ENCODE assay signal across 12 cellular contexts in the genomic region with DNA sequence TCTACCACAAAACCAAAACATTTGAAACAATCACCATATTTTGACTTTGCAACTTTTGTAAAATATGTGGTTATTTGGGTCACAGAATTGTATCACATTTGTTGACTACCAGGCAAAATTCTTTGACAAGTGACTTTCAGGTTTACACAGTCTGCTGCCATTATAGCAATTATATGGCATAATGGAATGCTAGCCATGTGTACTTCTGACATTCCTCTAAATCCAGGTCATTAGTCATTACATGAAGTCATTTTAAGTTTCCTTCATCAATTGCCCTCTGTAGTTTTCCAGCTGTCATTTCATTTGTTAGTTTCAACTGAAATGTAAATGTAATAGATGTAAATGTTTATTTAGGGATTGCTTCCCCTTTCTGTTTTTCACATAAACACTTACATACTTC.
DNase-seq lines count a peak whose midpoint lies in the region; FAIRE-seq and TF ChIP-seq lines count a peak whose summit lies in the region.
"Had no signal": no experiment of that assay in that cellular context is flagged by ENCODE, and none has a peak within 500 bp of the region (broad histone marks: within the 10 kb centered on the region; RNA-seq: fewer than 3 reads in every experiment).

No MANE protein-coding gene starts in this region.

- BruUV-seq in mammary epithelial cell (replicated peaks; lab: Mats Ljungman, UMichigan) = no TSS peak

- H3K4me2 ChIP-seq in mammary epithelial cell (ENCODE audit: insufficient read depth, low read depth, low read length) (no peak overlapping the region), SK-N-SH (no peak overlapping the region)

- in situ Hi-C loops in mammary epithelial cell (cut with MboI; ENCODE audit: low sequenced_read_pairs in 2 of 2) = no loop called here

- CTCF ChIA-PET in mammary epithelial cell (lab: Charles Lee; ENCODE audit: low non-redundant PET) = no interaction called here
- CTCF ChIA-PET in SK-N-SH (lab: Yijun Ruan, JAX) = interaction anchor here (1.1 kb wide), 1 partner anchor 10 kb away, joined by 3 read pairs; no protein-coding TSS in a partner anchor

- TF ChIP-seq RAD21 in SK-N-SH (IDR thresholded peaks at IDR 0.05; ENCODE audit: low read length) = no peak

- H3K27ac ChIP-seq in mammary epithelial cell (ENCODE audit: insufficient read depth, low read depth, low read length) = no peak overlapping the region
- H3K27ac ChIP-seq in breast epithelium = no peak overlapping the region
- no peak overlapping the region for H3K27ac ChIP-seq in SK-N-SH (ENCODE audit: low read depth in 2 of 2, low read length in 1 of 2)

- no peak overlapping the region for H3K4me3 ChIP-seq in mammary epithelial cell (replicated peaks in 1 of 3; ENCODE audit: insufficient read depth in 1 of 3, low read depth in 2 of 3, low read length in 3 of 3)
- no peak overlapping the region for H3K4me3 ChIP-seq in breast epithelium
- H3K4me3 ChIP-seq in SK-N-SH (ENCODE audit: low read depth in 2 of 2, low read length in 1 of 2) = no peak overlapping the region
- H3K4me3 ChIP-seq in foreskin fibroblast (ENCODE audit: low read depth in 1 of 2, low read length in 2 of 2) = no peak overlapping the region

- DNase-seq in mammary epithelial cell (peak; percentile 8), breast epithelium (ENCODE audit: low spot score in 2 of 2) (no peak), SK-N-SH (no peak), foreskin fibroblast (peak; percentile 20 to 45), urothelium cell line (ENCODE audit: low spot score) (peak; percentile 34), Ammon's horn (ENCODE audit: low spot score) (no peak), C1 segment of cervical spinal cord (lab: John Stamatoyannopoulos, UW) (no peak), NCI-H345 treated with DMSO at 0.1 percent for 48 hours (lab: John Stamatoyannopoulos, UW; ENCODE audit: unreplicated experiment) (no peak)
- DNase-seq: activated B cell treated with CpG ODN at 0.5 μM for 24 hours, H7, NCI-H146, NCI-H82 had no signal

- dilution Hi-C loops in mammary epithelial cell (cut with HindIII; ENCODE audit: low sequenced_read_pairs) = no loop called here

- H2AFZ ChIP-seq in mammary epithelial cell (ENCODE audit: low read depth, low read length) (no peak overlapping the region), SK-N-SH (ENCODE audit: low read depth) (no peak overlapping the region)

- no peaks in the 10 kb centered on the region for H4K20me1 ChIP-seq in mammary epithelial cell (ENCODE audit: insufficient read depth, low read length)
- H4K20me1 ChIP-seq in SK-N-SH (ENCODE audit: insufficient read depth) = no peaks in the 10 kb centered on the region

- TF ChIP-seq CTCF in mammary epithelial cell (conservative IDR thresholded peaks at IDR 0.05 in 1 of 2, IDR thresholded peaks at IDR 0.05 in 1 of 2; ENCODE audit: extremely low read depth in 1 of 2, insufficient read depth in 1 of 2, low read depth in 1 of 2, low read length in 2 of 2) (no peak), breast epithelium (IDR thresholded peaks at IDR 0.05) (no peak), SK-N-SH (IDR thresholded peaks at IDR 0.05) (no peak), foreskin fibroblast (IDR thresholded peaks at IDR 0.05; ENCODE audit: low read depth, low read length) (no peak)

- H3K9me3 ChIP-seq in mammary epithelial cell (replicated peaks; ENCODE audit: insufficient read depth, low read length) (no peaks in the 10 kb centered on the region), breast epithelium (no peaks in the 10 kb centered on the region), SK-N-SH (no peaks in the 10 kb centered on the region)

- TF ChIP-seq POLR2A in breast epithelium (IDR thresholded peaks at IDR 0.05) = no peak

- FAIRE-seq in urothelium cell line (lab: Jason Lieb, UNC) = no peak

- POLR2A ChIA-PET in SK-N-SH (lab: Yijun Ruan, JAX) = no interaction called here

- no peaks in the 10 kb centered on the region for H3F3A ChIP-seq in SK-N-SH (replicated peaks; ENCODE audit: insufficient read depth)

- no peaks in the 10 kb centered on the region for H3K79me2 ChIP-seq in mammary epithelial cell (ENCODE audit: insufficient read depth, low read length)
- no peaks in the 10 kb centered on the region for H3K79me2 ChIP-seq in SK-N-SH (ENCODE audit: insufficient read depth)

- no peak overlapping the region for H3K9ac ChIP-seq in mammary epithelial cell (ENCODE audit: insufficient read depth, low read length)
- H3K9ac ChIP-seq in SK-N-SH = no peak overlapping the region

- H3K27me3 ChIP-seq in mammary epithelial cell (ENCODE audit: insufficient read depth, low read length) (no peaks in the 10 kb centered on the region), breast epithelium (no peaks in the 10 kb centered on the region), SK-N-SH (ENCODE audit: insufficient read depth) (no peaks in the 10 kb centered on the region)

- no peaks in the 10 kb centered on the region for H3K9me2 ChIP-seq in SK-N-SH

- peak in 1 of 2 experiments; percentile 49; a peak in 1 of 4 replicates for TF ChIP-seq EP300 in SK-N-SH (IDR thresholded peaks at IDR 0.05; ENCODE audit: borderline replicate concordance in 1 of 2, low read depth in 1 of 2, low read length in 1 of 2)

- peaks cover 4% of the 10 kb centered on the region for H3K4me1 ChIP-seq in mammary epithelial cell (ENCODE audit: insufficient read depth, low read length)
- H3K4me1 ChIP-seq in breast epithelium = no peaks in the 10 kb centered on the region
- peaks cover 0 to 2% of the 10 kb centered on the region in 2 experiments; a peak in 1 of 4 replicates for H3K4me1 ChIP-seq in SK-N-SH (ENCODE audit: control insufficient read depth in 1 of 2, insufficient read depth in 2 of 2, low read depth in 1 of 2, low read length in 1 of 2)

- H3K36me3 ChIP-seq in mammary epithelial cell (ENCODE audit: insufficient read depth, low read length) (no peaks in the 10 kb centered on the region), breast epithelium (no peaks in the 10 kb centered on the region), SK-N-SH (replicated peaks in 1 of 2; ENCODE audit: control insufficient read depth in 1 of 2, insufficient read depth in 2 of 2, low read length in 1 of 2) (no peaks in the 10 kb centered on the region)

- intact Hi-C loops in mammary epithelial cell (cut with micrococcal nuclease) = no loop called here
- intact Hi-C loops in breast epithelium (cut with DNase I; ENCODE audit: low total_unique reads) = no loop called here

TF ChIP-seq in SK-N-SH, 30 proteins besides CTCF, POLR2A, EP300 and RAD21:
- TF ChIP-seq USF1 (IDR thresholded peaks at IDR 0.05; ENCODE audit: borderline replicate concordance, low read depth) (no peak), MEF2A (IDR thresholded peaks at IDR 0.05; ENCODE audit: borderline replicate concordance, low read depth) (no peak), FOSL2 (IDR thresholded peaks at IDR 0.05; ENCODE audit: borderline replicate concordance, low read depth) (peak; percentile 58; the same call in 1 of the 2 replicates), RFX5 (IDR thresholded peaks at IDR 0.05; ENCODE audit: low read length) (no peak), IRF3 (IDR thresholded peaks at IDR 0.05; ENCODE audit: low read depth, low read length) (no peak), GABPA (IDR thresholded peaks at IDR 0.05; ENCODE audit: low read depth) (no peak), POLR2AphosphoS5 (IDR thresholded peaks at IDR 0.05; ENCODE audit: low read depth, low read length) (no peak), JUND (IDR thresholded peaks at IDR 0.05) (peak; percentile 42; the same call in 1 of the 2 replicates), TEAD4 (IDR thresholded peaks at IDR 0.05; ENCODE audit: borderline replicate concordance, insufficient read depth) (peak; percentile 66; the same call in 1 of the 2 replicates), CHD2 (IDR thresholded peaks at IDR 0.05; ENCODE audit: low read length, partially characterized antibody) (no peak), TCF12 (IDR thresholded peaks at IDR 0.05) (peak; percentile 76), SIN3A (IDR thresholded peaks at IDR 0.05; ENCODE audit: borderline replicate concordance, low read depth, low read length) (no peak), FOXM1 (IDR thresholded peaks at IDR 0.05; ENCODE audit: low read depth) (no peak)
- TF ChIP-seq, protein P1, sequence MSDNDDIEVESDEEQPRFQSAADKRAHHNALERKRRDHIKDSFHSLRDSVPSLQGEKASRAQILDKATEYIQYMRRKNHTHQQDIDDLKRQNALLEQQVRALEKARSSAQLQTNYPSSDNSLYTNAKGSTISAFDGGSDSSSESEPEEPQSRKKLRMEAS (IDR thresholded peaks at IDR 0.05; ENCODE audit: low read depth) = peak; percentile 61; the same call in 1 of the 2 replicates
- TF ChIP-seq, protein P2, sequence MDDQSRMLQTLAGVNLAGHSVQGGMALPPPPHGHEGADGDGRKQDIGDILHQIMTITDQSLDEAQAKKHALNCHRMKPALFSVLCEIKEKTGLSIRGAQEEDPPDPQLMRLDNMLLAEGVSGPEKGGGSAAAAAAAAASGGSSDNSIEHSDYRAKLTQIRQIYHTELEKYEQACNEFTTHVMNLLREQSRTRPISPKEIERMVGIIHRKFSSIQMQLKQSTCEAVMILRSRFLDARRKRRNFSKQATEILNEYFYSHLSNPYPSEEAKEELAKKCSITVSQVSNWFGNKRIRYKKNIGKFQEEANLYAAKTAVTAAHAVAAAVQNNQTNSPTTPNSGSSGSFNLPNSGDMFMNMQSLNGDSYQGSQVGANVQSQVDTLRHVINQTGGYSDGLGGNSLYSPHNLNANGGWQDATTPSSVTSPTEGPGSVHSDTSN (IDR thresholded peaks at IDR 0.05) = peak; percentile 90

Comparison
In these comparisons a context has a peak if more than half of its experiments do, and no peak if none do; other contexts are left out.
1. DNase-seq: peak in mammary epithelial cell (single experiment), foreskin fibroblast (2 of 2) and urothelium cell line (single experiment); none in breast epithelium (0 of 2), SK-N-SH (single experiment), Ammon's horn (single experiment), C1 segment of cervical spinal cord (0 of 14) and NCI-H345 treated with DMSO at 0.1 percent for 48 hours (single experiment).